2 cellular contexts compared by ENCODE assay signal in genomic region chr1:211198111-211198510, GRCh38.
TF ChIP-seq lines count a peak whose summit lies in the region.

No MANE protein-coding gene starts in this region.

TF ChIP-seq in A549, 52 proteins besides CTCF, POLR2A, EP300 and RAD21 (continued from another document):
- TF ChIP-seq, protein P1, sequence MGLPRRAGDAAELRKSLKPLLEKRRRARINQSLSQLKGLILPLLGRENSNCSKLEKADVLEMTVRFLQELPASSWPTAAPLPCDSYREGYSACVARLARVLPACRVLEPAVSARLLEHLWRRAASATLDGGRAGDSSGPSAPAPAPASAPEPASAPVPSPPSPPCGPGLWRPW (IDR thresholded peaks at IDR 0.05): no peak
TF ChIP-seq in A549: peak in this region for 2.

TF ChIP-seq in IMR-90, 13 proteins besides CTCF, POLR2A, EP300 and RAD21 (continued from another document):
- TF ChIP-seq, protein P2, sequence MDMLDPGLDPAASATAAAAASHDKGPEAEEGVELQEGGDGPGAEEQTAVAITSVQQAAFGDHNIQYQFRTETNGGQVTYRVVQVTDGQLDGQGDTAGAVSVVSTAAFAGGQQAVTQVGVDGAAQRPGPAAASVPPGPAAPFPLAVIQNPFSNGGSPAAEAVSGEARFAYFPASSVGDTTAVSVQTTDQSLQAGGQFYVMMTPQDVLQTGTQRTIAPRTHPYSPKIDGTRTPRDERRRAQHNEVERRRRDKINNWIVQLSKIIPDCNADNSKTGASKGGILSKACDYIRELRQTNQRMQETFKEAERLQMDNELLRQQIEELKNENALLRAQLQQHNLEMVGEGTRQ (IDR thresholded peaks at IDR 0.05; ENCODE audit: low read depth, low read length): no peak
- TF ChIP-seq FOS (IDR thresholded peaks at IDR 0.05; ENCODE audit: low read depth, low read length): no peak
- TF ChIP-seq MAZ (IDR thresholded peaks at IDR 0.05; ENCODE audit: borderline replicate concordance, low read depth, low read length): no peak
- no peak for TF ChIP-seq BHLHE40 (IDR thresholded peaks at IDR 0.05; ENCODE audit: low read depth, low read length)
TF ChIP-seq in IMR-90: peak in this region for 0.
